13 cellular contexts compared by ENCODE assay signal in genomic region chr1:108863984-108864383, GRCh38.
A peak's percentile ranks its signal among the peaks of the same experiment; 100 is the strongest.
DNase-seq lines count a peak whose midpoint lies in the region; ATAC-seq lines count a peak whose summit lies in the region.
"Had no signal": no experiment of that assay in that cellular context is flagged by ENCODE, and none has a peak within 500 bp of the region (broad histone marks: within the 10 kb centered on the region; RNA-seq: fewer than 3 reads in every experiment).

No MANE protein-coding gene starts in this region.

- no peak overlapping the region for H3K4me3 Mint-ChIP-seq in stimulated activated naive CD8-positive, alpha-beta T cell treated with anti-CD3 and anti-CD28 coated beads, Interleukin-15, amount 100 ng/mL, for 72 hours
- no peak overlapping the region for H3K4me3 Mint-ChIP-seq in dendritic cell treated with granulocyte-macrophage colony-stimulating factor and Interleukin-4, amounts not matched to agents 40 ng/mL and 50 ng/mL, for 4 days
- H3K4me3 Mint-ChIP-seq in stimulated activated effector memory CD8-positive, alpha-beta T cell treated with anti-CD3 and anti-CD28 coated beads, Interleukin-12 subunit alpha, Interleukin-12 subunit beta, amount 100 ng/mL, for 72 hours = no peak overlapping the region
- H3K4me3 Mint-ChIP-seq: CD4-positive, alpha-beta T cell; HFFc6 had no signal

- ATAC-seq in stimulated activated naive CD8-positive, alpha-beta T cell treated with anti-CD3 and anti-CD28 coated beads, Interleukin-15, amount 100 ng/mL, for 72 hours = peak; percentile 45
- no peak for ATAC-seq in stimulated activated naive CD8-positive, alpha-beta T cell treated with anti-CD3 and anti-CD28 coated beads, Interleukin-15, Interleukin-2, amounts not matched to agents 100 U/mL and 50 U/mL, for 24 hours
- ATAC-seq in stimulated activated effector memory CD8-positive, alpha-beta T cell treated with anti-CD3 and anti-CD28 coated beads, Interleukin-12 subunit alpha, Interleukin-12 subunit beta, amount 100 ng/mL, for 72 hours = peak; percentile 70
- ATAC-seq in GM21723 (IDR thresholded peaks at IDR 0.05; ENCODE audit: unreplicated experiment) = no peak
- no peak for ATAC-seq in GM19324 (IDR thresholded peaks at IDR 0.05; ENCODE audit: low FRiP score, unreplicated experiment)
- ATAC-seq: HCT116 had no signal

- intact Hi-C loops in dendritic cell treated with granulocyte-macrophage colony-stimulating factor and Interleukin-4, amounts not matched to agents 40 ng/mL and 50 ng/mL, for 4 days (cut with micrococcal nuclease) = no loop called here

- H3K36me3 Mint-ChIP-seq in dendritic cell treated with granulocyte-macrophage colony-stimulating factor and Interleukin-4, amounts not matched to agents 40 ng/mL and 50 ng/mL, for 4 days (ENCODE audit: low read depth) = no peaks in the 10 kb centered on the region
- H3K36me3 Mint-ChIP-seq in stimulated activated effector memory CD8-positive, alpha-beta T cell treated with anti-CD3 and anti-CD28 coated beads, Interleukin-12 subunit alpha, Interleukin-12 subunit beta, amount 100 ng/mL, for 72 hours = no peaks in the 10 kb centered on the region

- peaks cover 6% of the 10 kb centered on the region for H3K4me1 Mint-ChIP-seq in stimulated activated naive CD8-positive, alpha-beta T cell treated with anti-CD3 and anti-CD28 coated beads, Interleukin-15, amount 100 ng/mL, for 72 hours
- peaks cover 4% of the 10 kb centered on the region for H3K4me1 Mint-ChIP-seq in dendritic cell treated with granulocyte-macrophage colony-stimulating factor and Interleukin-4, amounts not matched to agents 40 ng/mL and 50 ng/mL, for 4 days (ENCODE audit: low read depth)
- no peaks in the 10 kb centered on the region for H3K4me1 Mint-ChIP-seq in stimulated activated effector memory CD8-positive, alpha-beta T cell treated with anti-CD3 and anti-CD28 coated beads, Interleukin-12 subunit alpha, Interleukin-12 subunit beta, amount 100 ng/mL, for 72 hours

- H3K27me3 Mint-ChIP-seq in stimulated activated naive CD8-positive, alpha-beta T cell treated with anti-CD3 and anti-CD28 coated beads, Interleukin-15, amount 100 ng/mL, for 72 hours = peaks cover 20% of the 10 kb centered on the region
- no peaks in the 10 kb centered on the region for H3K27me3 Mint-ChIP-seq in dendritic cell treated with granulocyte-macrophage colony-stimulating factor and Interleukin-4, amounts not matched to agents 40 ng/mL and 50 ng/mL, for 4 days

- H3K27ac Mint-ChIP-seq in stimulated activated naive CD8-positive, alpha-beta T cell treated with anti-CD3 and anti-CD28 coated beads, Interleukin-15, amount 100 ng/mL, for 72 hours = no peak overlapping the region
- peak overlapping the region; percentile 68 for H3K27ac Mint-ChIP-seq in dendritic cell treated with granulocyte-macrophage colony-stimulating factor and Interleukin-4, amounts not matched to agents 40 ng/mL and 50 ng/mL, for 4 days
- no peak overlapping the region for H3K27ac Mint-ChIP-seq in stimulated activated effector memory CD8-positive, alpha-beta T cell treated with anti-CD3 and anti-CD28 coated beads, Interleukin-12 subunit alpha, Interleukin-12 subunit beta, amount 100 ng/mL, for 72 hours
- H3K27ac Mint-ChIP-seq: CD4-positive, alpha-beta T cell; HFFc6 had no signal

- H3K9me3 Mint-ChIP-seq in stimulated activated naive CD8-positive, alpha-beta T cell treated with anti-CD3 and anti-CD28 coated beads, Interleukin-15, amount 100 ng/mL, for 72 hours = no peaks in the 10 kb centered on the region
- no peaks in the 10 kb centered on the region for H3K9me3 Mint-ChIP-seq in dendritic cell treated with granulocyte-macrophage colony-stimulating factor and Interleukin-4, amounts not matched to agents 40 ng/mL and 50 ng/mL, for 4 days
- no peaks in the 10 kb centered on the region for H3K9me3 Mint-ChIP-seq in stimulated activated effector memory CD8-positive, alpha-beta T cell treated with anti-CD3 and anti-CD28 coated beads, Interleukin-12 subunit alpha, Interleukin-12 subunit beta, amount 100 ng/mL, for 72 hours
- H3K9me3 Mint-ChIP-seq: CD4-positive, alpha-beta T cell; HFFc6 had no signal

- DNase-seq in stimulated activated naive CD8-positive, alpha-beta T cell treated with anti-CD3 and anti-CD28 coated beads, Interleukin-15, amount 100 ng/mL, for 72 hours = no peak
- no peak for DNase-seq in stimulated activated naive CD8-positive, alpha-beta T cell treated with anti-CD3 and anti-CD28 coated beads, Interleukin-15, Interleukin-2, amounts not matched to agents 100 U/mL and 50 U/mL, for 24 hours
- DNase-seq in stimulated activated effector memory CD8-positive, alpha-beta T cell treated with anti-CD3 and anti-CD28 coated beads, Interleukin-12 subunit alpha, Interleukin-12 subunit beta, amount 100 ng/mL, for 72 hours (ENCODE audit: low spot score in 2 of 2) = no peak
- DNase-seq: ACHN; Caco-2; CD4-positive, alpha-beta T cell; GOT3; H7; HFFc6 had no signal

Comparison
In these comparisons a context has a peak if more than half of its experiments do, and no peak if none do; other contexts are left out.
1. ATAC-seq: peak in stimulated activated naive CD8-positive, alpha-beta T cell treated with anti-CD3 and anti-CD28 coated beads, Interleukin-15, amount 100 ng/mL, for 72 hours (single experiment) and stimulated activated effector memory CD8-positive, alpha-beta T cell treated with anti-CD3 and anti-CD28 coated beads, Interleukin-12 subunit alpha, Interleukin-12 subunit beta, amount 100 ng/mL, for 72 hours (single experiment); none in stimulated activated naive CD8-positive, alpha-beta T cell treated with anti-CD3 and anti-CD28 coated beads, Interleukin-15, Interleukin-2, amounts not matched to agents 100 U/mL and 50 U/mL, for 24 hours (single experiment), GM21723 (single experiment) and GM19324 (single experiment).